9 cellular contexts compared by ENCODE assay signal in genomic region chrX:1248381-1249061, GRCh38. TPM values are rescaled to one million over a fixed set of nuclear protein-coding genes. Genes with fewer than 3 reads are reported as not detected.
A peak's percentile ranks its signal among the peaks of the same experiment; 100 is the strongest.
DNase-seq lines count a peak whose midpoint lies in the region; ATAC-seq and TF ChIP-seq lines count a peak whose summit lies in the region.
"Had no signal": no experiment of that assay in that cellular context is flagged by ENCODE, and none has a peak within 500 bp of the region (broad histone marks: within the 10 kb centered on the region; RNA-seq: fewer than 3 reads in every experiment).

No MANE protein-coding gene starts in this region.

- H3K9me3 ChIP-seq in adipocyte (ENCODE audit: control insufficient read depth, low read length), result peaks cover 8% of the 10 kb centered on the region

- H3K9me3 Mint-ChIP-seq in neural crest cell, result peaks cover 9% of the 10 kb centered on the region

- no peak overlapping the region for H3K4me3 ChIP-seq in adipocyte (ENCODE audit: low read length)

- DNase-seq in D341Med (ENCODE audit: low spot score) (peak; percentile 76), HK-2 (ENCODE audit: unreplicated experiment) (peak; percentile 29), adipocyte (ENCODE audit: low read depth) (peak; percentile 18), neural crest cell (ENCODE audit: low read depth, low spot score) (peak; percentile 11), KG1 (lab: John Stamatoyannopoulos, UW) (no peak), 8988T (no peak)
- DNase-seq: NCI-H2029 treated with DMSO at 0.1 percent for 48 hours had no signal

- peaks cover 5% of the 10 kb centered on the region for H3K27me3 Mint-ChIP-seq in neural crest cell (ENCODE audit: low read depth)

- ATAC-seq in HG02678 (IDR thresholded peaks at IDR 0.05; ENCODE audit: unreplicated experiment) (no peak), GM18519 (IDR thresholded peaks at IDR 0.05; ENCODE audit: low FRiP score, unreplicated experiment) (no peak)

- peaks cover 6% of the 10 kb centered on the region for H3K27me3 ChIP-seq in adipocyte (replicated peaks; ENCODE audit: control insufficient read depth, insufficient read depth, low read length)

- peaks cover 15% of the 10 kb centered on the region for H3K4me1 Mint-ChIP-seq in neural crest cell

- TF ChIP-seq CTCF in neural crest cell (conservative IDR thresholded peaks at IDR 0.05), result no peak

- peaks cover 8% of the 10 kb centered on the region for H3K4me1 ChIP-seq in adipocyte (ENCODE audit: control insufficient read depth, insufficient read depth, low read length)

- no peaks in the 10 kb centered on the region for H3K36me3 ChIP-seq in adipocyte (ENCODE audit: control insufficient read depth, insufficient read depth, low read length, severe bottlenecking)

- H3K27ac Mint-ChIP-seq in neural crest cell (ENCODE audit: unreplicated experiment), result no peak overlapping the region

- H3K4me3 Mint-ChIP-seq in neural crest cell, result peak overlapping the region; percentile 68

- no peak overlapping the region for H3K9ac ChIP-seq in adipocyte (ENCODE audit: low read length)

- peaks cover 2% of the 10 kb centered on the region for H3K36me3 Mint-ChIP-seq in neural crest cell (ENCODE audit: low read depth)

RNA-seq across cellular contexts. Expression of gene CSF2RA, which starts 20.1 kb away (rescaled TPM):
- 1.3 and 1.4 TPM in 2 replicates for total RNA-seq in neural crest cell

RNA-seq across cellular contexts. Expression of gene CRLF2, which starts 36.1 kb away (rescaled TPM):
- 0.30 TPM in 1 of 2 replicates, not detected in the other for total RNA-seq in neural crest cell

Comparison
In these comparisons a context has a peak if more than half of its experiments do, and no peak if none do; other contexts are left out.
1. DNase-seq: peak in D341Med (single experiment), HK-2 (single experiment), adipocyte (single experiment) and neural crest cell (single experiment); none in KG1 (single experiment) and 8988T (single experiment).